1 cellular context compared by ENCODE assay signal in the genomic region with DNA sequence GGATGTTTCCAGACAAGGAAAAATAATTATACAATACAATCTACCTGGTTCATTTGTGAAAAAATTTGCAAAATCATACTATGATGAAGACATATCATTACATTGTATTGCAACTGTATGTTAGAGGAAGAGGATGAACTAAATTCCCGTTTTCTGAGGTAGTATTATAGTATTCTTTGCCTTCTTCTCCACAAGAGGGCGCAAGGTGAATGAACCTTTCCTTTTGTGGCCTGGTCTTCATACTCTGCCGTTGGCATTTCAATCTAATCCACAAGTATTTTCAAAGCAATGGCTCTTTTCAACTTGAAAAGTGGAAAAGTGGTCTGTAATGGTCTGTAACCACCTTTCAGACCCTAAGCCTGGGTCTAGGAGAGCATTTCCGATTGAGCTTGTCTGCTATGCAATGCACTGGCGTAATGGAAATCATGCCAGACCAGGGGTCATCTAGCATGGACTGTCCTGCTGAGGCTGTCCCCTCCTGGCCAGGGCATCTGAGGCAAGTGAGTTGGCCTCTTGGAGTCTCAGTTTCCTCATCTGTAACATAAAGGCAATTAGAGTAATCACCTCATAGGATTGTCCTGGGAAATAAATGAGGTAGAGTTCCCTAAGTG.
TF ChIP-seq lines count a peak whose summit lies in the region.

No MANE protein-coding gene starts in this region.

TF ChIP-seq in K562, 482 proteins besides CTCF, POLR2A, EP300 and RAD21 (continued from another document and continues in another):
- TF ChIP-seq KDM4B (IDR thresholded peaks at IDR 0.05; ENCODE audit: borderline replicate concordance in 2 of 2, low read depth in 1 of 2): no peak
- no peak for TF ChIP-seq SMAD2 (IDR thresholded peaks at IDR 0.05; ENCODE audit: low read depth, low read length)
- TF ChIP-seq, protein P1, sequence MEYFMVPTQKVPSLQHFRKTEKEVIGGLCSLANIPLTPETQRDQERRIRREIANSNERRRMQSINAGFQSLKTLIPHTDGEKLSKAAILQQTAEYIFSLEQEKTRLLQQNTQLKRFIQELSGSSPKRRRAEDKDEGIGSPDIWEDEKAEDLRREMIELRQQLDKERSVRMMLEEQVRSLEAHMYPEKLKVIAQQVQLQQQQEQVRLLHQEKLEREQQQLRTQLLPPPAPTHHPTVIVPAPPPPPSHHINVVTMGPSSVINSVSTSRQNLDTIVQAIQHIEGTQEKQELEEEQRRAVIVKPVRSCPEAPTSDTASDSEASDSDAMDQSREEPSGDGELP (CRISPR knock-in tag; IDR thresholded peaks at IDR 0.05; ENCODE audit: borderline replicate concordance): no peak
- TF ChIP-seq DPF2 (IDR thresholded peaks at IDR 0.05): no peak
- no peak for TF ChIP-seq SRSF9 (IDR thresholded peaks at IDR 0.05; ENCODE audit: borderline replicate concordance, low read depth, low read length)
- TF ChIP-seq ARNT (IDR thresholded peaks at IDR 0.05): no peak
- TF ChIP-seq MAFG (tag; conservative IDR thresholded peaks at IDR 0.05): 0 out of 2 replicates have a peak, but pooled peaks have one; percentile 27
- no peak for TF ChIP-seq GTF2E2 (tag; IDR thresholded peaks at IDR 0.05)
- TF ChIP-seq PCBP2 (IDR thresholded peaks at IDR 0.05; ENCODE audit: low read depth, low read length, poor library complexity, severe bottlenecking): no peak
- TF ChIP-seq TAL1 (IDR thresholded peaks at IDR 0.05): no peak
- TF ChIP-seq YY1 (IDR thresholded peaks at IDR 0.05; ENCODE audit: borderline replicate concordance in 1 of 3, control insufficient read depth in 1 of 3, extremely low read depth in 1 of 3, insufficient read depth in 3 of 3, insufficient read length in 1 of 3, insufficient replicate concordance in 2 of 3, low read depth in 1 of 3, low read length in 2 of 3): no peak
- no peak for TF ChIP-seq RBFOX2 (IDR thresholded peaks at IDR 0.05; ENCODE audit: low read depth, low read length)
- no peak for TF ChIP-seq NFRKB (IDR thresholded peaks at IDR 0.05; ENCODE audit: low read depth)
- TF ChIP-seq, protein P2, sequence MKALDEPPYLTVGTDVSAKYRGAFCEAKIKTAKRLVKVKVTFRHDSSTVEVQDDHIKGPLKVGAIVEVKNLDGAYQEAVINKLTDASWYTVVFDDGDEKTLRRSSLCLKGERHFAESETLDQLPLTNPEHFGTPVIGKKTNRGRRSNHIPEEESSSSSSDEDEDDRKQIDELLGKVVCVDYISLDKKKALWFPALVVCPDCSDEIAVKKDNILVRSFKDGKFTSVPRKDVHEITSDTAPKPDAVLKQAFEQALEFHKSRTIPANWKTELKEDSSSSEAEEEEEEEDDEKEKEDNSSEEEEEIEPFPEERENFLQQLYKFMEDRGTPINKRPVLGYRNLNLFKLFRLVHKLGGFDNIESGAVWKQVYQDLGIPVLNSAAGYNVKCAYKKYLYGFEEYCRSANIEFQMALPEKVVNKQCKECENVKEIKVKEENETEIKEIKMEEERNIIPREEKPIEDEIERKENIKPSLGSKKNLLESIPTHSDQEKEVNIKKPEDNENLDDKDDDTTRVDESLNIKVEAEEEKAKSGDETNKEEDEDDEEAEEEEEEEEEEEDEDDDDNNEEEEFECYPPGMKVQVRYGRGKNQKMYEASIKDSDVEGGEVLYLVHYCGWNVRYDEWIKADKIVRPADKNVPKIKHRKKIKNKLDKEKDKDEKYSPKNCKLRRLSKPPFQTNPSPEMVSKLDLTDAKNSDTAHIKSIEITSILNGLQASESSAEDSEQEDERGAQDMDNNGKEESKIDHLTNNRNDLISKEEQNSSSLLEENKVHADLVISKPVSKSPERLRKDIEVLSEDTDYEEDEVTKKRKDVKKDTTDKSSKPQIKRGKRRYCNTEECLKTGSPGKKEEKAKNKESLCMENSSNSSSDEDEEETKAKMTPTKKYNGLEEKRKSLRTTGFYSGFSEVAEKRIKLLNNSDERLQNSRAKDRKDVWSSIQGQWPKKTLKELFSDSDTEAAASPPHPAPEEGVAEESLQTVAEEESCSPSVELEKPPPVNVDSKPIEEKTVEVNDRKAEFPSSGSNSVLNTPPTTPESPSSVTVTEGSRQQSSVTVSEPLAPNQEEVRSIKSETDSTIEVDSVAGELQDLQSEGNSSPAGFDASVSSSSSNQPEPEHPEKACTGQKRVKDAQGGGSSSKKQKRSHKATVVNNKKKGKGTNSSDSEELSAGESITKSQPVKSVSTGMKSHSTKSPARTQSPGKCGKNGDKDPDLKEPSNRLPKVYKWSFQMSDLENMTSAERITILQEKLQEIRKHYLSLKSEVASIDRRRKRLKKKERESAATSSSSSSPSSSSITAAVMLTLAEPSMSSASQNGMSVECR (CRISPR knock-in tag; IDR thresholded peaks at IDR 0.05): no peak
- TF ChIP-seq, protein P3, sequence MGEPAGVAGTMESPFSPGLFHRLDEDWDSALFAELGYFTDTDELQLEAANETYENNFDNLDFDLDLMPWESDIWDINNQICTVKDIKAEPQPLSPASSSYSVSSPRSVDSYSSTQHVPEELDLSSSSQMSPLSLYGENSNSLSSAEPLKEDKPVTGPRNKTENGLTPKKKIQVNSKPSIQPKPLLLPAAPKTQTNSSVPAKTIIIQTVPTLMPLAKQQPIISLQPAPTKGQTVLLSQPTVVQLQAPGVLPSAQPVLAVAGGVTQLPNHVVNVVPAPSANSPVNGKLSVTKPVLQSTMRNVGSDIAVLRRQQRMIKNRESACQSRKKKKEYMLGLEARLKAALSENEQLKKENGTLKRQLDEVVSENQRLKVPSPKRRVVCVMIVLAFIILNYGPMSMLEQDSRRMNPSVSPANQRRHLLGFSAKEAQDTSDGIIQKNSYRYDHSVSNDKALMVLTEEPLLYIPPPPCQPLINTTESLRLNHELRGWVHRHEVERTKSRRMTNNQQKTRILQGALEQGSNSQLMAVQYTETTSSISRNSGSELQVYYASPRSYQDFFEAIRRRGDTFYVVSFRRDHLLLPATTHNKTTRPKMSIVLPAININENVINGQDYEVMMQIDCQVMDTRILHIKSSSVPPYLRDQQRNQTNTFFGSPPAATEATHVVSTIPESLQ (CRISPR knock-in tag; IDR thresholded peaks at IDR 0.05): no peak
- TF ChIP-seq NR3C1 (CRISPR knock-in tag; IDR thresholded peaks at IDR 0.05): no peak
- TF ChIP-seq KDM5B (IDR thresholded peaks at IDR 0.05; ENCODE audit: insufficient replicate concordance, low read depth, low read length): no peak
- TF ChIP-seq ZFX (CRISPR knock-in tag; IDR thresholded peaks at IDR 0.05): peak; percentile 36; the same call in 1 of the 2 replicates
- TF ChIP-seq CHCHD3 (CRISPR knock-in tag; IDR thresholded peaks at IDR 0.05): no peak
- TF ChIP-seq MCM3 (IDR thresholded peaks at IDR 0.05): no peak
- TF ChIP-seq DMBX1 (CRISPR knock-in tag; IDR thresholded peaks at IDR 0.05; ENCODE audit: borderline replicate concordance): no peak
- TF ChIP-seq ZNF583 (CRISPR knock-in tag; IDR thresholded peaks at IDR 0.05): no peak
- TF ChIP-seq STAT5A (IDR thresholded peaks at IDR 0.05; ENCODE audit: borderline replicate concordance, low read length): no peak
- TF ChIP-seq HNRNPH1 (optimal IDR thresholded peaks at IDR 0.05; ENCODE audit: low read depth, low read length): no peak
- TF ChIP-seq HDAC8 (tag; IDR thresholded peaks at IDR 0.05): no peak
- no peak for TF ChIP-seq PREB (CRISPR knock-in tag; IDR thresholded peaks at IDR 0.05)
- TF ChIP-seq RCOR1 (IDR thresholded peaks at IDR 0.05; ENCODE audit: borderline replicate concordance in 1 of 2, low read depth in 2 of 2, low read length in 2 of 2): no peak; a peak in 1 of 4 replicates
- no peak for TF ChIP-seq KAT8 (IDR thresholded peaks at IDR 0.05; ENCODE audit: low read depth)
- no peak for TF ChIP-seq FOS (IDR thresholded peaks at IDR 0.05; ENCODE audit: extremely low read depth, insufficient read length)
- TF ChIP-seq STAT5B (CRISPR knock-in tag; IDR thresholded peaks at IDR 0.05): no peak
- TF ChIP-seq RBM22 (IDR thresholded peaks at IDR 0.05; ENCODE audit: low read depth, low read length, poor library complexity, severe bottlenecking): no peak
- TF ChIP-seq CREM (IDR thresholded peaks at IDR 0.05; ENCODE audit: low read depth): no peak
- no peak for TF ChIP-seq RFX7 (CRISPR knock-in tag; IDR thresholded peaks at IDR 0.05)
- TF ChIP-seq, protein P4, sequence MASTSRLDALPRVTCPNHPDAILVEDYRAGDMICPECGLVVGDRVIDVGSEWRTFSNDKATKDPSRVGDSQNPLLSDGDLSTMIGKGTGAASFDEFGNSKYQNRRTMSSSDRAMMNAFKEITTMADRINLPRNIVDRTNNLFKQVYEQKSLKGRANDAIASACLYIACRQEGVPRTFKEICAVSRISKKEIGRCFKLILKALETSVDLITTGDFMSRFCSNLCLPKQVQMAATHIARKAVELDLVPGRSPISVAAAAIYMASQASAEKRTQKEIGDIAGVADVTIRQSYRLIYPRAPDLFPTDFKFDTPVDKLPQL (IDR thresholded peaks at IDR 0.05; ENCODE audit: extremely low read depth, insufficient read length): no peak
- TF ChIP-seq ZNF76 (CRISPR knock-in tag; IDR thresholded peaks at IDR 0.05; ENCODE audit: borderline replicate concordance): no peak
- no peak for TF ChIP-seq SNRNP70 (optimal IDR thresholded peaks at IDR 0.05; ENCODE audit: low read depth, low read length)
- TF ChIP-seq GABPB1 (CRISPR knock-in tag; IDR thresholded peaks at IDR 0.05): no peak
- no peak for TF ChIP-seq SNAPC5 (CRISPR knock-in tag; IDR thresholded peaks at IDR 0.05)
- TF ChIP-seq CHAMP1 (IDR thresholded peaks at IDR 0.05): no peak
- TF ChIP-seq PYGO2 (tag; IDR thresholded peaks at IDR 0.05): no peak
- TF ChIP-seq CGGBP1 (CRISPR knock-in tag; IDR thresholded peaks at IDR 0.05): no peak
- TF ChIP-seq, protein P5, sequence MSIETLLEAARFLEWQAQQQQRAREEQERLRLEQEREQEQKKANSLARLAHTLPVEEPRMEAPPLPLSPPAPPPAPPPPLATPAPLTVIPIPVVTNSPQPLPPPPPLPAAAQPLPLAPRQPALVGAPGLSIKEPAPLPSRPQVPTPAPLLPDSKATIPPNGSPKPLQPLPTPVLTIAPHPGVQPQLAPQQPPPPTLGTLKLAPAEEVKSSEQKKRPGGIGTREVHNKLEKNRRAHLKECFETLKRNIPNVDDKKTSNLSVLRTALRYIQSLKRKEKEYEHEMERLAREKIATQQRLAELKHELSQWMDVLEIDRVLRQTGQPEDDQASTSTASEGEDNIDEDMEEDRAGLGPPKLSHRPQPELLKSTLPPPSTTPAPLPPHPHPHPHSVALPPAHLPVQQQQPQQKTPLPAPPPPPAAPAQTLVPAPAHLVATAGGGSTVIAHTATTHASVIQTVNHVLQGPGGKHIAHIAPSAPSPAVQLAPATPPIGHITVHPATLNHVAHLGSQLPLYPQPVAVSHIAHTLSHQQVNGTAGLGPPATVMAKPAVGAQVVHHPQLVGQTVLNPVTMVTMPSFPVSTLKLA (conservative IDR thresholded peaks at IDR 0.05): 0 out of 4 replicates have a peak, but pooled peaks of 1 of the 2 experiments have one; percentile 35
- TF ChIP-seq ZNF197 (CRISPR knock-in tag; IDR thresholded peaks at IDR 0.05; ENCODE audit: low read depth): no peak
- TF ChIP-seq, protein P6, sequence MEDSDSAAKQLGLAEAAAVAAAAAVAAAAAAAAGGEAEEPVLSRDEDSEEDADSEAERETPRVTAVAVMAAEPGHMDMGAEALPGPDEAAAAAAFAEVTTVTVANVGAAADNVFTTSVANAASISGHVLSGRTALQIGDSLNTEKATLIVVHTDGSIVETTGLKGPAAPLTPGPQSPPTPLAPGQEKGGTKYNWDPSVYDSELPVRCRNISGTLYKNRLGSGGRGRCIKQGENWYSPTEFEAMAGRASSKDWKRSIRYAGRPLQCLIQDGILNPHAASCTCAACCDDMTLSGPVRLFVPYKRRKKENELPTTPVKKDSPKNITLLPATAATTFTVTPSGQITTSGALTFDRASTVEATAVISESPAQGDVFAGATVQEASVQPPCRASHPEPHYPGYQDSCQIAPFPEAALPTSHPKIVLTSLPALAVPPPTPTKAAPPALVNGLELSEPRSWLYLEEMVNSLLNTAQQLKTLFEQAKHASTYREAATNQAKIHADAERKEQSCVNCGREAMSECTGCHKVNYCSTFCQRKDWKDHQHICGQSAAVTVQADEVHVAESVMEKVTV (CRISPR knock-in tag; IDR thresholded peaks at IDR 0.05): peak; percentile 39; the same call in 1 of the 2 replicates
- no peak for TF ChIP-seq PTBP1 (IDR thresholded peaks at IDR 0.05; ENCODE audit: low read depth, low read length)
- no peak for TF ChIP-seq THRAP3 (IDR thresholded peaks at IDR 0.05; ENCODE audit: borderline replicate concordance)
- TF ChIP-seq ETV1 (tag; conservative IDR thresholded peaks at IDR 0.05; ENCODE audit: low read depth): no peak
